8 cellular contexts compared by ENCODE assay signal in genomic region chr7:148932-149855, GRCh38. TPM values are rescaled to one million over a fixed set of nuclear protein-coding genes. Genes with fewer than 3 reads are reported as not detected.
DNase-seq lines count a peak whose midpoint lies in the region; ATAC-seq and TF ChIP-seq lines count a peak whose summit lies in the region.

No MANE protein-coding gene starts in this region.

- TF ChIP-seq CTCF in LNCaP clone FGC (IDR thresholded peaks at IDR 0.05; ENCODE audit: control insufficient read depth, extremely low read depth, insufficient read depth) (no peak), RWPE2 (IDR thresholded peaks at IDR 0.05; ENCODE audit: poor library complexity, severe bottlenecking) (no peak), fibroblast of pulmonary artery (IDR thresholded peaks at IDR 0.05; ENCODE audit: low read length, missing control alignments) (no peak)

- H3K36me3 Mint-ChIP-seq in natural killer cell treated with Interleukin-12 subunit alpha and Interleukin-12 subunit beta and Interleukin-15 and Interleukin-18, amount 100 ng/mL, for 72 hours = no peaks in the 10 kb centered on the region

- H3K4me3 ChIP-seq in LNCaP clone FGC (ENCODE audit: low read depth, low read length) (peak overlapping the region; percentile 63), RWPE2 (ENCODE audit: severe bottlenecking) (peak overlapping the region; percentile 47), fibroblast of pulmonary artery (replicated peaks; ENCODE audit: low read depth, low read length) (peak overlapping the region; percentile 69)

- ATAC-seq in RWPE2 (ENCODE audit: low read depth) = peak; percentile 92
- peak; percentile 98 to 99 for ATAC-seq in natural killer cell treated with Interleukin-12 subunit alpha and Interleukin-12 subunit beta and Interleukin-15 and Interleukin-18, amount 100 ng/mL, for 72 hours

- no peaks in the 10 kb centered on the region for H3K27me3 Mint-ChIP-seq in natural killer cell treated with Interleukin-12 subunit alpha and Interleukin-12 subunit beta and Interleukin-15 and Interleukin-18, amount 100 ng/mL, for 72 hours

- H3K4me3 Mint-ChIP-seq in natural killer cell treated with Interleukin-12 subunit alpha and Interleukin-12 subunit beta and Interleukin-15 and Interleukin-18, amount 100 ng/mL, for 72 hours = peak overlapping the region; percentile 84

- no peaks in the 10 kb centered on the region for H3K9me3 ChIP-seq in RWPE2 (ENCODE audit: severe bottlenecking)

- peaks cover 10% of the 10 kb centered on the region for H3K36me3 ChIP-seq in RWPE2 (ENCODE audit: low read depth)

- H3K27ac ChIP-seq in RWPE2 (ENCODE audit: poor library complexity, severe bottlenecking) = peak overlapping the region; percentile 66

- DNase-seq in ELF-1 (ENCODE audit: low read depth, low spot score) (peak; percentile 99), H4 (ENCODE audit: low spot score) (peak; percentile 100), LNCaP clone FGC (ENCODE audit: low read depth) (peak; percentile 97), RWPE2 (ENCODE audit: low spot score) (peak; percentile 96), fibroblast of pulmonary artery (ENCODE audit: low read depth) (peak; percentile 100)
- DNase-seq in activated effector memory CD4-positive, alpha-beta T cell treated with Interleukin-2 at 50 U/mL for 16 hours = peak; percentile 97
- peak; percentile 98 for DNase-seq in natural killer cell treated with Interleukin-12 subunit alpha and Interleukin-12 subunit beta and Interleukin-15 and Interleukin-18, amount 100 ng/mL, for 72 hours (ENCODE audit: low spot score)
- DNase-seq in stimulated activated naive CD4-positive, alpha-beta T cell treated with Interleukin-2 at 50 U/mL for 16 hours (lab: John Stamatoyannopoulos, UW) = peak; percentile 96

- H3K4me1 ChIP-seq in RWPE2 (ENCODE audit: insufficient read depth, poor library complexity, severe bottlenecking) = peaks cover 9% of the 10 kb centered on the region

- no peaks in the 10 kb centered on the region for H3K27me3 ChIP-seq in RWPE2 (ENCODE audit: insufficient read depth, poor library complexity, severe bottlenecking)

- no peaks in the 10 kb centered on the region for H3K9me3 Mint-ChIP-seq in natural killer cell treated with Interleukin-12 subunit alpha and Interleukin-12 subunit beta and Interleukin-15 and Interleukin-18, amount 100 ng/mL, for 72 hours

- H3K27ac Mint-ChIP-seq in natural killer cell treated with Interleukin-12 subunit alpha and Interleukin-12 subunit beta and Interleukin-15 and Interleukin-18, amount 100 ng/mL, for 72 hours = peak overlapping the region; percentile 90 to 98

- peaks cover 11 to 17% of the 10 kb centered on the region in 2 donors for H3K4me1 Mint-ChIP-seq in natural killer cell treated with Interleukin-12 subunit alpha and Interleukin-12 subunit beta and Interleukin-15 and Interleukin-18, amount 100 ng/mL, for 72 hours (ENCODE audit: low read depth in 2 of 2)

RNA-seq across cellular contexts. Expression of gene FAM20C, which starts 43.2 kb away (rescaled TPM):
- total RNA-seq in H4 (2014; rRNA removed; shearing (Covaris generic)) = 132 and 164 TPM in 2 replicates
- under 1 TPM; 0.62 to 0.98 TPM for total RNA-seq in natural killer cell treated with Interleukin-12 subunit alpha and Interleukin-12 subunit beta and Interleukin-15 and Interleukin-18, amount 100 ng/mL, for 72 hours

Comparison
In these comparisons a context has a peak if more than half of its experiments do, and no peak if none do; other contexts are left out.
1. Peak in every context shown above with its lines: DNase-seq, ATAC-seq, H3K4me3 ChIP-seq and H3K27ac ChIP-seq.
2. RNA of gene FAM20C, which starts 43.2 kb away (total RNA-seq): 132 to 164 TPM in H4; 0.62 to 0.98 TPM in natural killer cell treated with Interleukin-12 subunit alpha and Interleukin-12 subunit beta and Interleukin-15 and Interleukin-18, amount 100 ng/mL, for 72 hours; every median in the first group is over 10 times any median in the second.